Comparison of ENCODE assay signal across 30 cellular contexts in genomic region chr5:61234019-61234418, GRCh38.
"Had no signal": no experiment of that assay in that cellular context is flagged by ENCODE, and none has a peak within 500 bp of the region (broad histone marks: within the 10 kb centered on the region; RNA-seq: fewer than 3 reads in every experiment).

No MANE protein-coding gene starts in this region.

- H3K4me2 ChIP-seq: hepatocyte, smooth muscle cell had no signal

- H3K9me3 ChIP-seq: colonic mucosa, ovary, right lobe of liver, suprapubic skin, transverse colon, upper lobe of right lung, uterus had no signal

- H3K36me3 Mint-ChIP-seq: naive thymus-derived CD8-positive, alpha-beta T cell had no signal

- H3K4me1 Mint-ChIP-seq: endodermal cell; stimulated activated naive CD8-positive, alpha-beta T cell treated with anti-CD3 and anti-CD28 coated beads, Interleukin-15, amount 100 ng/mL, for 72 hours had no signal

- ATAC-seq: foreskin keratinocyte; gastroesophageal sphincter; heart left ventricle; left cardiac atrium; left lung; naive thymus-derived CD8-positive, alpha-beta T cell; right lobe of liver; stimulated activated naive CD8-positive, alpha-beta T cell treated with anti-CD3 and anti-CD28 coated beads, Interleukin-15, amount 100 ng/mL, for 72 hours; upper lobe of right lung had no signal

- H2AFZ ChIP-seq: hepatocyte had no signal

- H3K4me3 ChIP-seq: colonic mucosa, esophagus muscularis mucosa, gastroesophageal sphincter, heart left ventricle, hepatocyte, left lung, ovary, right lobe of liver, smooth muscle cell, suprapubic skin, transverse colon, upper lobe of right lung, uterus had no signal

- H3K27ac Mint-ChIP-seq: dendritic cell treated with granulocyte-macrophage colony-stimulating factor and Interleukin-4, amounts not matched to agents 40 ng/mL and 50 ng/mL, for 4 days; endodermal cell; mesothelial cell of epicardium; naive thymus-derived CD8-positive, alpha-beta T cell; nephron progenitor cell had no signal

- H3K27me3 ChIP-seq: colonic mucosa, esophagus muscularis mucosa, foreskin keratinocyte, gastroesophageal sphincter, heart left ventricle, hepatocyte, left lung, ovary, right lobe of liver, suprapubic skin, transverse colon, upper lobe of right lung, uterus had no signal

- DNase-seq: colonic mucosa; effector CD8-positive, alpha-beta T cell; endodermal cell; heart left ventricle; left cardiac atrium; left lung; mesenchymal stem cell; naive thymus-derived CD8-positive, alpha-beta T cell; nephron progenitor cell; occipital lobe; ovary; right lobe of liver; stimulated activated CD4-positive, alpha-beta T cell treated with anti-CD3 and anti-CD28 coated beads, Interleukin-12 subunit alpha, Interleukin-12 subunit beta, amount 100 ng/mL, for 4 hours; stimulated activated CD4-positive, alpha-beta T cell treated with anti-CD3 and anti-CD28 coated beads, Interleukin-1b, Interleukin-23, amount 100 ng/mL, for 48 hours; stimulated activated CD4-positive, alpha-beta T cell treated with anti-CD3 and anti-CD28 coated beads, Interleukin-4, amount 100 ng/mL, for 1 hour; stimulated activated CD8-positive, alpha-beta memory T cell treated with anti-CD3 and anti-CD28 coated beads, Interleukin-4, amount 100 ng/mL, for 48 hours; stimulated activated naive CD4-positive, alpha-beta T cell; stimulated activated naive CD8-positive, alpha-beta T cell treated with anti-CD3 and anti-CD28 coated beads, Interleukin-15, amount 100 ng/mL, for 72 hours; transverse colon; upper lobe of right lung; uterus had no signal

- H3K36me3 ChIP-seq: colonic mucosa, esophagus muscularis mucosa, gastroesophageal sphincter, heart left ventricle, left lung, ovary, right lobe of liver, suprapubic skin, transverse colon, upper lobe of right lung, uterus had no signal

- H3K4me1 ChIP-seq: colonic mucosa, foreskin keratinocyte, left lung, right lobe of liver, suprapubic skin, transverse colon, upper lobe of right lung, uterus had no signal

- H3K27me3 Mint-ChIP-seq: stimulated activated naive CD8-positive, alpha-beta T cell treated with anti-CD3 and anti-CD28 coated beads, Interleukin-15, amount 100 ng/mL, for 72 hours had no signal

- H3K27ac ChIP-seq: colonic mucosa, epithelial cell of prostate, esophagus muscularis mucosa, foreskin keratinocyte, gastroesophageal sphincter, heart left ventricle, hepatocyte, left lung, ovary, right lobe of liver, suprapubic skin, transverse colon, upper lobe of right lung, uterus had no signal

- H3K4me3 Mint-ChIP-seq: dendritic cell treated with granulocyte-macrophage colony-stimulating factor and Interleukin-4, amounts not matched to agents 40 ng/mL and 50 ng/mL, for 4 days; endodermal cell; mesothelial cell of epicardium; naive thymus-derived CD8-positive, alpha-beta T cell; nephron progenitor cell; stimulated activated naive CD8-positive, alpha-beta T cell treated with anti-CD3 and anti-CD28 coated beads, Interleukin-15, amount 100 ng/mL, for 72 hours had no signal

- H3K79me2 ChIP-seq: hepatocyte had no signal
